ENCODE assay signal across 8 cellular contexts in the genomic region with DNA sequence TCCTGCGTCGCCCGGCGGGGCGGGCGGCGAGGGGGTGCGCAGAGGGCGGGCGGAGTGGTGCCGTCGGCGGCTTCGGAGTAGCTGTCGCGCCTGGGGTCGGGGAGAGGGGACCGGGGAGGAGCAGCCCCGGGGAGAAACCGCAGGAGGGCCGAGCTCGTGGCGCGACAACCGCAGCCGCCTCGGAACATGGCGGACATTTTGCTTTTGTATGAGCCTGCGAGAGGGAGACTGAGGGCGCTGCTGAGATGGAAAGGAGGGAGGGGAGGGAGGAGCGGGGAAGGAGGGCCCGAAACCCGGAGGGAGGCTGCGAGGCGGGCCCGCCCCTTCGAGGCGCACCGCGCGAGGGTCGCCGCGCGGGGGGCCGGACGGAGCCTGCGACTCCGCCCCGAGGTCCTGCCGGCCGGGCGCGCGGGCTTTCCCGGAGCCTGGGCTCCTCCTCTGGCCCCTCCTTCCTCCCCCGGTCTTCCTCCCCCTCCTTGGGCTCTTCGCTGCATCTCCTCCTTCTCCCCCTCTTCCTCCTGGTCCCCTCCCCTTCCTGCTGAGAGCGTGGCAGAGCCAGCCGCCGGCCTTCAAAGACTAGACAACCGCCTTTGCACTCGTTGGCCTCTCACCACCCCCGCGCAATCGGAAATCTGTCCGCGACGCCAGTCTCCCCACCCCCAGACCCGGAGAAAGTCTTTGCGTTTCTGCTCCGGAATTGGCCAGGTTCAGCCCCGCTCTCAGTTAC. TPM values are rescaled to one million over a fixed set of nuclear protein-coding genes. Genes with fewer than 3 reads are reported as not detected.
DNase-seq lines count a peak whose midpoint lies in the region; ATAC-seq and TF ChIP-seq lines count a peak whose summit lies in the region.

No MANE protein-coding gene starts in this region.

- TF ChIP-seq POLR2A in GM19193 (IDR thresholded peaks at IDR 0.05; ENCODE audit: extremely low read depth, insufficient read depth, insufficient read length) (peak; percentile 46), right lobe of liver (IDR thresholded peaks at IDR 0.05) (peak; percentile 33)

- peak; percentile 91 for DNase-seq in Ammon's horn (ENCODE audit: low spot score)
- DNase-seq in NCI-H524 (lab: John Stamatoyannopoulos, UW) = peak; percentile 91 to 95
- peak; percentile 94 for DNase-seq in activated CD4-positive, alpha-beta T cell treated with anti-CD3 and anti-CD28 coated beads, Interleukin-2, amount 10 ng/mL, durations not matched to agents 24 days and 14 days
- peak; percentile 88 for DNase-seq in colonic mucosa
- DNase-seq in right lobe of liver = peak; percentile 62 to 84 (median 80)
- peak; percentile 75 for DNase-seq in stimulated activated CD4-positive, alpha-beta T cell treated with anti-CD3 and anti-CD28 coated beads, Interleukin-4, amount 100 ng/mL, for 1 hour

- peak overlapping the region; percentile 73 to 86 for H3K9ac ChIP-seq in colonic mucosa (ENCODE audit: low read depth in 2 of 2, low read length in 2 of 2)

- H3K9me3 ChIP-seq in colonic mucosa = no peaks in the 10 kb centered on the region
- H3K9me3 ChIP-seq in right lobe of liver = no peaks in the 10 kb centered on the region

- peak; percentile 50 for ATAC-seq in HG03439 (IDR thresholded peaks at IDR 0.05; ENCODE audit: unreplicated experiment)
- ATAC-seq in right lobe of liver = peak; percentile 85 to 91 (median 90)

- no peaks in the 10 kb centered on the region for H3K9me3 Mint-ChIP-seq in activated CD4-positive, alpha-beta T cell treated with anti-CD3 and anti-CD28 coated beads, Interleukin-2, amount 10 ng/mL, durations not matched to agents 24 days and 14 days

- H3K27ac ChIP-seq in colonic mucosa (peak overlapping the region; percentile 91), right lobe of liver (peak overlapping the region; percentile 63 to 74 (median 64))

- 31% methylated on average over 39 of the region's 73 CpGs for WGBS in right lobe of liver (ENCODE audit: insufficient coverage, low coverage, low lambda C conversion rate, missing lambda C conversion rate)

- intact Hi-C loops in activated CD4-positive, alpha-beta T cell treated with anti-CD3 and anti-CD28 coated beads, Interleukin-2, amount 10 ng/mL, durations not matched to agents 24 days and 14 days (cut with micrococcal nuclease) = loop anchor here (1.0 to 10.0 kb wide), 6 partner anchors 15 to 1349 kb away; a partner anchor contains a TSS
- intact Hi-C loops in colonic mucosa (cut with DNase I) (no loop called here), right lobe of liver (cut with DNase I) (no loop called here)

- TF ChIP-seq CTCF in colonic mucosa (IDR thresholded peaks at IDR 0.05) = no peak
- TF ChIP-seq CTCF in right lobe of liver (IDR thresholded peaks at IDR 0.05) = no peak

- H3K4me1 ChIP-seq in colonic mucosa = no peaks in the 10 kb centered on the region
- no peaks in the 10 kb centered on the region for H3K4me1 ChIP-seq in right lobe of liver

- H3K4me3 Mint-ChIP-seq in activated CD4-positive, alpha-beta T cell treated with anti-CD3 and anti-CD28 coated beads, Interleukin-2, amount 10 ng/mL, durations not matched to agents 24 days and 14 days = peak overlapping the region; percentile 92

- peak overlapping the region; percentile 99 for H3K27ac Mint-ChIP-seq in activated CD4-positive, alpha-beta T cell treated with anti-CD3 and anti-CD28 coated beads, Interleukin-2, amount 10 ng/mL, durations not matched to agents 24 days and 14 days

- H3K27me3 ChIP-seq in colonic mucosa (no peaks in the 10 kb centered on the region), right lobe of liver (peaks cover 0 to 10% of the 10 kb centered on the region in 2 donors)

- H3K36me3 ChIP-seq in colonic mucosa (no peaks in the 10 kb centered on the region), right lobe of liver (no peaks in the 10 kb centered on the region)

- H3K4me3 ChIP-seq in colonic mucosa (peak overlapping the region; percentile 45), right lobe of liver (peak overlapping the region; percentile 31 to 42 (median 36))

- H3K36me3 Mint-ChIP-seq in activated CD4-positive, alpha-beta T cell treated with anti-CD3 and anti-CD28 coated beads, Interleukin-2, amount 10 ng/mL, durations not matched to agents 24 days and 14 days (ENCODE audit: low read depth) = peaks cover 25% of the 10 kb centered on the region

- H3K27me3 Mint-ChIP-seq in activated CD4-positive, alpha-beta T cell treated with anti-CD3 and anti-CD28 coated beads, Interleukin-2, amount 10 ng/mL, durations not matched to agents 24 days and 14 days = no peaks in the 10 kb centered on the region

- peaks cover 31% of the 10 kb centered on the region for H3K4me1 Mint-ChIP-seq in activated CD4-positive, alpha-beta T cell treated with anti-CD3 and anti-CD28 coated beads, Interleukin-2, amount 10 ng/mL, durations not matched to agents 24 days and 14 days

RNA-seq across cellular contexts. Expression of a gene that starts 1.1 kb away (rescaled TPM):
- 30.6 and 35.7 TPM in 2 replicates for total RNA-seq in activated CD4-positive, alpha-beta T cell treated with anti-CD3 and anti-CD28 coated beads, Interleukin-2, amount 10 ng/mL, durations not matched to agents 24 days and 14 days
- total RNA-seq in colonic mucosa = 10 to 100 TPM; 14.8 to 16.2 TPM
- total RNA-seq in right lobe of liver = 1 to 10 TPM in 4 of 6 experiments, under 1 TPM in 2; 0.37 to 2.0 (median 1.1) TPM

Comparison
In these comparisons a context has a peak if more than half of its experiments do, and no peak if none do; other contexts are left out.
1. Peak in every context shown above with its lines: DNase-seq, ATAC-seq, H3K4me3 ChIP-seq and H3K27ac ChIP-seq.
2. RNA of a gene that starts 1.1 kb away (total RNA-seq): 30.6 to 35.7 TPM in activated CD4-positive, alpha-beta T cell treated with anti-CD3 and anti-CD28 coated beads, Interleukin-2, amount 10 ng/mL, durations not matched to agents 24 days and 14 days and 14.8 to 16.2 TPM in colonic mucosa; 0.37 to 2.0 TPM in right lobe of liver; every median in the first group is over 4 times any median in the second.